ENCODE assay signal across 2 cellular contexts in the genomic region with DNA sequence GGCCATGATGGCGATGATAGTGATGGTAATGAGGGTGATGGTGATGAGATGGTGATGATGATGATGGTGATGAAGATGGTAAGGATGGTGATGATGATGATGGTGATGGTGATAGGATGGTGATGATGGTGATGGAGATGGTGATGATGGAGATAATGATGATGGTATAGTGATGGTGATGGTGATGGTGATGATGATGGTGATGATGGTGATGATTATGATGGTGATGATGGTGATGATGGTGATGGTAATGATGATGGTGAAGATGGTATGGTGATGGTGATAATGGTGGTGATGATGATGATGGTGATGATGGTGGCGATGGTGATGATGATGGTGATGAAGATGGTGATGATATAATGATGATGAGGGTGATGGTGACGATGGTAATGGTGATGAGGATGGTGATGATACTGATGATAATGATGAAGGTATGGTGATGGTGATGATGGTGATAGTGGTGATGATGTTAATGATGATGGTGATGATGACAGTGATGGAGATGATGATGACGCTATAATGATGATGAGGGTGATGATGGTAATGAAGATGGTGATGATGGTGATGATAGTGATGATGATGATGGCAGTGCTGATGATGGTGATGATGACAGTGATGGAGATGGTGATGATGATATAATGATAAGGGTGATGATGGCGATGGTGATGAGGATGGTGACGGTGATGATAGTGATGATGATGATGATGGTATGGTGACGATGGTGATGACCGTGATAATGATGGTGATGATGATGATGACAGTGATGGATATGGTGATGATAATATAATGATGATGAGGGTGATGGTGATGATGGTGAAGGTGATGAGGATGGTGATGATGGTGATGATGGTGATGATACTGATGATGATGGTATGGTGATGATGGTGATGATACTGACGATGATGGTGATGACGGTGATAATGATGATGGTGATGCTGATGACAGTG.
TF ChIP-seq lines count a peak whose summit lies in the region.

No MANE protein-coding gene starts in this region.

TF ChIP-seq in HepG2, 621 proteins besides CTCF, POLR2A, EP300 and RAD21 (continues in another document):
- no peak for TF ChIP-seq ZNF484 (CRISPR knock-in tag; IDR thresholded peaks at IDR 0.05; ENCODE audit: borderline replicate concordance, low read depth)
- TF ChIP-seq IRX3 (CRISPR knock-in tag; IDR thresholded peaks at IDR 0.05; ENCODE audit: borderline replicate concordance, low read depth): no peak
- no peak for TF ChIP-seq ZMYM3 (CRISPR knock-in tag; IDR thresholded peaks at IDR 0.05)
- no peak for TF ChIP-seq MZF1 (CRISPR knock-in tag; IDR thresholded peaks at IDR 0.05; ENCODE audit: borderline replicate concordance)
- TF ChIP-seq RAD51 (IDR thresholded peaks at IDR 0.05; ENCODE audit: borderline replicate concordance): 0 out of 2 replicates have a peak, but pooled peaks have one; percentile 12
- TF ChIP-seq KDM5B (CRISPR knock-in tag; IDR thresholded peaks at IDR 0.05; ENCODE audit: borderline replicate concordance): no peak
- TF ChIP-seq, protein P1, sequence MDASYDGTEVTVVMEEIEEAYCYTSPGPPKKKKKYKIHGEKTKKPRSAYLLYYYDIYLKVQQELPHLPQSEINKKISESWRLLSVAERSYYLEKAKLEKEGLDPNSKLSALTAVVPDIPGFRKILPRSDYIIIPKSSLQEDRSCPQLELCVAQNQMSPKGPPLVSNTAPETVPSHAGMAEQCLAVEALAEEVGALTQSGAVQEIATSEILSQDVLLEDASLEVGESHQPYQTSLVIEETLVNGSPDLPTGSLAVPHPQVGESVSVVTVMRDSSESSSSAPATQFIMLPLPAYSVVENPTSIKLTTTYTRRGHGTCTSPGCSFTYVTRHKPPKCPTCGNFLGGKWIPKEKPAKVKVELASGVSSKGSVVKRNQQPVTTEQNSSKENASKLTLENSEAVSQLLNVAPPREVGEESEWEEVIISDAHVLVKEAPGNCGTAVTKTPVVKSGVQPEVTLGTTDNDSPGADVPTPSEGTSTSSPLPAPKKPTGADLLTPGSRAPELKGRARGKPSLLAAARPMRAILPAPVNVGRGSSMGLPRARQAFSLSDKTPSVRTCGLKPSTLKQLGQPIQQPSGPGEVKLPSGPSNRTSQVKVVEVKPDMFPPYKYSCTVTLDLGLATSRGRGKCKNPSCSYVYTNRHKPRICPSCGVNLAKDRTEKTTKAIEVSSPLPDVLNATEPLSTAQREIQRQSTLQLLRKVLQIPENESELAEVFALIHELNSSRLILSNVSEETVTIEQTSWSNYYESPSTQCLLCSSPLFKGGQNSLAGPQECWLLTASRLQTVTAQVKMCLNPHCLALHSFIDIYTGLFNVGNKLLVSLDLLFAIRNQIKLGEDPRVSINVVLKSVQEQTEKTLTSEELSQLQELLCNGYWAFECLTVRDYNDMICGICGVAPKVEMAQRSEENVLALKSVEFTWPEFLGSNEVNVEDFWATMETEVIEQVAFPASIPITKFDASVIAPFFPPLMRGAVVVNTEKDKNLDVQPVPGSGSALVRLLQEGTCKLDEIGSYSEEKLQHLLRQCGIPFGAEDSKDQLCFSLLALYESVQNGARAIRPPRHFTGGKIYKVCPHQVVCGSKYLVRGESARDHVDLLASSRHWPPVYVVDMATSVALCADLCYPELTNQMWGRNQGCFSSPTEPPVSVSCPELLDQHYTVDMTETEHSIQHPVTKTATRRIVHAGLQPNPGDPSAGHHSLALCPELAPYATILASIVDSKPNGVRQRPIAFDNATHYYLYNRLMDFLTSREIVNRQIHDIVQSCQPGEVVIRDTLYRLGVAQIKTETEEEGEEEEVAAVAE (CRISPR knock-in tag; IDR thresholded peaks at IDR 0.05; ENCODE audit: borderline replicate concordance): no peak
- TF ChIP-seq GATAD1 (CRISPR knock-in tag; IDR thresholded peaks at IDR 0.05): no peak
- TF ChIP-seq ZBTB1 (CRISPR knock-in tag; IDR thresholded peaks at IDR 0.05; ENCODE audit: borderline replicate concordance): no peak
- TF ChIP-seq MED1 (CRISPR knock-in tag; IDR thresholded peaks at IDR 0.05): no peak
- TF ChIP-seq, protein P2, sequence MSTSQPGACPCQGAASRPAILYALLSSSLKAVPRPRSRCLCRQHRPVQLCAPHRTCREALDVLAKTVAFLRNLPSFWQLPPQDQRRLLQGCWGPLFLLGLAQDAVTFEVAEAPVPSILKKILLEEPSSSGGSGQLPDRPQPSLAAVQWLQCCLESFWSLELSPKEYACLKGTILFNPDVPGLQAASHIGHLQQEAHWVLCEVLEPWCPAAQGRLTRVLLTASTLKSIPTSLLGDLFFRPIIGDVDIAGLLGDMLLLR (CRISPR knock-in tag; IDR thresholded peaks at IDR 0.05): no peak
- TF ChIP-seq RFX5 (IDR thresholded peaks at IDR 0.05; ENCODE audit: low read depth, low read length): no peak
- no peak for TF ChIP-seq KMT2A (CRISPR knock-in tag; IDR thresholded peaks at IDR 0.05)
- TF ChIP-seq, protein P3, sequence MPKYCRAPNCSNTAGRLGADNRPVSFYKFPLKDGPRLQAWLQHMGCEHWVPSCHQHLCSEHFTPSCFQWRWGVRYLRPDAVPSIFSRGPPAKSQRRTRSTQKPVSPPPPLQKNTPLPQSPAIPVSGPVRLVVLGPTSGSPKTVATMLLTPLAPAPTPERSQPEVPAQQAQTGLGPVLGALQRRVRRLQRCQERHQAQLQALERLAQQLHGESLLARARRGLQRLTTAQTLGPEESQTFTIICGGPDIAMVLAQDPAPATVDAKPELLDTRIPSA (CRISPR knock-in tag; IDR thresholded peaks at IDR 0.05; ENCODE audit: borderline replicate concordance): no peak
- TF ChIP-seq SKI (IDR thresholded peaks at IDR 0.05; ENCODE audit: partially characterized antibody): no peak
- no peak for TF ChIP-seq TBL1XR1 (IDR thresholded peaks at IDR 0.05; ENCODE audit: borderline replicate concordance, low read length, partially characterized antibody)
- TF ChIP-seq PCBP1 (IDR thresholded peaks at IDR 0.05; ENCODE audit: borderline replicate concordance, low read depth, low read length): no peak
- TF ChIP-seq ZNF547 (CRISPR knock-in tag; IDR thresholded peaks at IDR 0.05): no peak
- no peak for TF ChIP-seq SSRP1 (CRISPR knock-in tag; IDR thresholded peaks at IDR 0.05)
- TF ChIP-seq ZNF501 (CRISPR knock-in tag; IDR thresholded peaks at IDR 0.05): no peak
- TF ChIP-seq, protein P4, sequence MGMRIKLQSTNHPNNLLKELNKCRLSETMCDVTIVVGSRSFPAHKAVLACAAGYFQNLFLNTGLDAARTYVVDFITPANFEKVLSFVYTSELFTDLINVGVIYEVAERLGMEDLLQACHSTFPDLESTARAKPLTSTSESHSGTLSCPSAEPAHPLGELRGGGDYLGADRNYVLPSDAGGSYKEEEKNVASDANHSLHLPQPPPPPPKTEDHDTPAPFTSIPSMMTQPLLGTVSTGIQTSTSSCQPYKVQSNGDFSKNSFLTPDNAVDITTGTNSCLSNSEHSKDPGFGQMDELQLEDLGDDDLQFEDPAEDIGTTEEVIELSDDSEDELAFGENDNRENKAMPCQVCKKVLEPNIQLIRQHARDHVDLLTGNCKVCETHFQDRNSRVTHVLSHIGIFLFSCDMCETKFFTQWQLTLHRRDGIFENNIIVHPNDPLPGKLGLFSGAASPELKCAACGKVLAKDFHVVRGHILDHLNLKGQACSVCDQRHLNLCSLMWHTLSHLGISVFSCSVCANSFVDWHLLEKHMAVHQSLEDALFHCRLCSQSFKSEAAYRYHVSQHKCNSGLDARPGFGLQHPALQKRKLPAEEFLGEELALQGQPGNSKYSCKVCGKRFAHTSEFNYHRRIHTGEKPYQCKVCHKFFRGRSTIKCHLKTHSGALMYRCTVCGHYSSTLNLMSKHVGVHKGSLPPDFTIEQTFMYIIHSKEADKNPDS (CRISPR knock-in tag; IDR thresholded peaks at IDR 0.05): no peak
- peak; percentile 4; the same call in 1 of the 2 replicates for TF ChIP-seq FOXA1 (IDR thresholded peaks at IDR 0.05)
- TF ChIP-seq FOXA1 (CRISPR knock-in tag; IDR thresholded peaks at IDR 0.05): no peak

TF ChIP-seq in GM12878, 131 proteins besides CTCF, POLR2A, EP300 and RAD21:
- TF ChIP-seq RBBP5 (conservative IDR thresholded peaks at IDR 0.05): no peak
- 0 out of 2 replicates have a peak, but pooled peaks have one; percentile 17 for TF ChIP-seq CREB1 (IDR thresholded peaks at IDR 0.05; ENCODE audit: low read depth)
